Comparison of ENCODE assay signal across 23 cellular contexts in the genomic region with DNA sequence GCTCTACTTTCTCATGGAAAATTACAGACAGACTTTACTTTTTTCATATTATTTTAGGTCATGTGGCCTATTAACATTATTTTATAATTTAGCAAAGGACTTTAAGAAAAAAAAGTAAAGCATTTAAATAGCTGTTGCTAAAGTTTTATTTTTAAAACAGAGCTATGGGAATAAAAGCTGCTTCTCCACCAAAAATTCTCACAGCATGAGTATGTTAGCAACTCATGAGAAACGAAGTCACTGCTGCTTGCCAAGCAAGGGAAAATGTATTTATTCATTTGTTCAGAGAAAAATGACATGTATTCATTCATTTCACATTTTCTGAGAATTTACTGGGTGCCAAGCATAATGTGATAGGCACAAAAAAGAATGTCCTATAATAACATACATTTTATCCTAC. TPM values are rescaled to one million over a fixed set of nuclear protein-coding genes. Genes with fewer than 3 reads are reported as not detected.
DNase-seq lines count a peak whose midpoint lies in the region; FAIRE-seq and TF ChIP-seq lines count a peak whose summit lies in the region.
"Had no signal": no experiment of that assay in that cellular context is flagged by ENCODE, and none has a peak within 500 bp of the region (broad histone marks: within the 10 kb centered on the region; RNA-seq: fewer than 3 reads in every experiment).

No MANE protein-coding gene starts in this region.

- no peaks in the 10 kb centered on the region for H3K27me3 ChIP-seq in astrocyte (ENCODE audit: insufficient read depth, low read length)

- peaks cover 6% of the 10 kb centered on the region for H3K4me1 Mint-ChIP-seq in astrocyte (ENCODE audit: low read depth, unreplicated experiment)
- H3K4me1 Mint-ChIP-seq in nephron progenitor cell, result no peaks in the 10 kb centered on the region

- H3K79me2 ChIP-seq in astrocyte (ENCODE audit: insufficient read depth, low read length), result no peaks in the 10 kb centered on the region

- H3K9ac ChIP-seq in astrocyte (ENCODE audit: low read length), result no peak overlapping the region

- no peak overlapping the region for H3K4me2 ChIP-seq in astrocyte (ENCODE audit: low read length)
- H3K4me2 ChIP-seq: A549, GM23338 had no signal

- H3K4me1 ChIP-seq in astrocyte (ENCODE audit: insufficient read depth, low read length), result no peaks in the 10 kb centered on the region
- H3K4me1 ChIP-seq: A549 had no signal

- H3K27me3 Mint-ChIP-seq in astrocyte (ENCODE audit: low read depth, unreplicated experiment) (no peaks in the 10 kb centered on the region), nephron progenitor cell (ENCODE audit: low read depth, poor library complexity) (no peaks in the 10 kb centered on the region)
- H3K27me3 Mint-ChIP-seq: CD4-positive, alpha-beta T cell had no signal

- no peak overlapping the region for H3K4me3 Mint-ChIP-seq in astrocyte (ENCODE audit: unreplicated experiment)
- no peak overlapping the region for H3K4me3 Mint-ChIP-seq in nephron progenitor cell
- H3K4me3 Mint-ChIP-seq: CD4-positive, alpha-beta T cell; GM23338; HFFc6 had no signal

- H3K4me3 ChIP-seq in astrocyte (ENCODE audit: insufficient read depth, low read depth, low read length) (no peak overlapping the region), fibroblast of the aortic adventitia (ENCODE audit: low read depth, low read length) (no peak overlapping the region)
- H3K4me3 ChIP-seq: A549, GM23338 had no signal

- H3K27ac Mint-ChIP-seq in astrocyte (ENCODE audit: unreplicated experiment) (no peak overlapping the region), nephron progenitor cell (no peak overlapping the region)
- H3K27ac Mint-ChIP-seq: CD4-positive, alpha-beta T cell; GM23338; HFFc6 had no signal

- peak; percentile 39 for DNase-seq in NCI-H2227 treated with DMSO at 0.1 percent for 48 hours (lab: John Stamatoyannopoulos, UW)
- DNase-seq in NCI-H2227 (lab: John Stamatoyannopoulos, UW; ENCODE audit: unreplicated experiment), result no peak
- peak; percentile 4 for DNase-seq in astrocyte (ENCODE audit: low read depth)
- peak; percentile 22 for DNase-seq in fibroblast of the aortic adventitia (ENCODE audit: low read depth)
- peak; percentile 18 for DNase-seq in stromal cell of bone marrow (ENCODE audit: low read depth)
- no peak for DNase-seq in nephron progenitor cell
- DNase-seq in globus pallidus (ENCODE audit: low spot score), result no peak
- no peak for DNase-seq in GF-D8 (lab: John Stamatoyannopoulos, UW)
- DNase-seq: AML-193; Calu3; CD4-positive, alpha-beta T cell; DMS53; DND-41; EL; H7; HFFc6 had no signal

- no peak overlapping the region for H2AFZ ChIP-seq in astrocyte (ENCODE audit: low read depth, low read length)
- H2AFZ ChIP-seq: GM23338 had no signal

- no peak for FAIRE-seq in astrocyte (lab: Jason Lieb, UNC)
- FAIRE-seq: A549, GM12891 had no signal

- no peaks in the 10 kb centered on the region for H4K20me1 ChIP-seq in astrocyte (ENCODE audit: insufficient read depth, low read length)

- H3K27ac ChIP-seq in astrocyte (ENCODE audit: low read depth, low read length), result no peak overlapping the region
- H3K27ac ChIP-seq: 22Rv1, A549, C4-2B had no signal

- H3K9me3 Mint-ChIP-seq in astrocyte (ENCODE audit: unreplicated experiment) (no peaks in the 10 kb centered on the region), nephron progenitor cell (no peaks in the 10 kb centered on the region)
- H3K9me3 Mint-ChIP-seq: CD4-positive, alpha-beta T cell; GM23338; HFFc6 had no signal

- TF ChIP-seq CTCF in astrocyte (IDR thresholded peaks at IDR 0.05; ENCODE audit: insufficient read depth, low read depth, low read length) (no peak), fibroblast of the aortic adventitia (IDR thresholded peaks at IDR 0.05; ENCODE audit: insufficient read depth, low read length) (no peak), nephron progenitor cell (IDR thresholded peaks at IDR 0.05) (no peak)

- no peaks in the 10 kb centered on the region for H3K9me3 ChIP-seq in astrocyte (ENCODE audit: insufficient read depth, low read depth, low read length)
- H3K9me3 ChIP-seq: A549 had no signal

- H3K36me3 ChIP-seq in astrocyte (ENCODE audit: insufficient read depth, low read length), result no peaks in the 10 kb centered on the region

- no peaks in the 10 kb centered on the region for H3K36me3 Mint-ChIP-seq in astrocyte (ENCODE audit: low read depth, unreplicated experiment)
- no peaks in the 10 kb centered on the region for H3K36me3 Mint-ChIP-seq in nephron progenitor cell (ENCODE audit: low read depth)

RNA-seq across cellular contexts. Expression of a gene that starts 5.1 kb away (rescaled TPM):
- total RNA-seq in astrocyte (not detected in 2 replicates), fibroblast of the aortic adventitia (ENCODE audit: low replicate concordance) (not detected in 2 replicates)
- total RNA-seq: Calu3; CD4-positive, alpha-beta T cell; G401; GM23338; H7; HFFc6; HT-29 had no signal

Comparison
In these comparisons a context has a peak if more than half of its experiments do, and no peak if none do; other contexts are left out.
1. DNase-seq: peak in NCI-H2227 treated with DMSO at 0.1 percent for 48 hours (single experiment), astrocyte (single experiment), fibroblast of the aortic adventitia (single experiment) and stromal cell of bone marrow (single experiment); none in NCI-H2227 (single experiment), nephron progenitor cell (single experiment), globus pallidus (single experiment) and GF-D8 (single experiment).